Comparison of ENCODE assay signal across 26 cellular contexts in genomic region chr22:49348631-49349030, GRCh38.
"Had no signal": no experiment of that assay in that cellular context is flagged by ENCODE, and none has a peak within 500 bp of the region (broad histone marks: within the 10 kb centered on the region; RNA-seq: fewer than 3 reads in every experiment).

No MANE protein-coding gene starts in this region.

- H3K4me1 Mint-ChIP-seq: activated CD8-positive, alpha-beta memory T cell treated with anti-CD3 and anti-CD28 coated beads, Interleukin-2, amount 10 ng/mL, durations not matched to agents 7 days and 5 days; activated naive CD4-positive, alpha-beta T cell treated with anti-CD3 and anti-CD28 coated beads, Interleukin-2, amount 10 ng/mL, durations not matched to agents 7 days and 5 days; activated naive CD8-positive, alpha-beta T cell treated with anti-CD3 and anti-CD28 coated beads for 36 hours had no signal

- H3K9me3 Mint-ChIP-seq: activated naive CD4-positive, alpha-beta T cell treated with anti-CD3 and anti-CD28 coated beads, Interleukin-2, amount 10 ng/mL, durations not matched to agents 7 days and 5 days; activated naive CD8-positive, alpha-beta T cell treated with anti-CD3 and anti-CD28 coated beads for 36 hours; activated T-cell treated with anti-CD3 and anti-CD28 coated beads, Interleukin-2, amount 50 U/mL, for 4 hours had no signal

- H3K27ac ChIP-seq: brain microvascular endothelial cell, cardiac muscle cell, SK-N-MC had no signal

- H3K4me3 ChIP-seq: cardiac muscle cell, K562, SK-N-MC had no signal

- H3K4me3 Mint-ChIP-seq: activated CD8-positive, alpha-beta memory T cell treated with anti-CD3 and anti-CD28 coated beads, Interleukin-2, amount 10 ng/mL, durations not matched to agents 7 days and 5 days; activated naive CD4-positive, alpha-beta T cell treated with anti-CD3 and anti-CD28 coated beads, Interleukin-2, amount 10 ng/mL, durations not matched to agents 7 days and 5 days; activated naive CD8-positive, alpha-beta T cell treated with anti-CD3 and anti-CD28 coated beads for 36 hours; activated T-cell treated with anti-CD3 and anti-CD28 coated beads, Interleukin-2, amount 50 U/mL, for 4 hours had no signal

- H3K27me3 ChIP-seq: brain microvascular endothelial cell, cardiac muscle cell had no signal

- H3K27ac Mint-ChIP-seq: activated CD8-positive, alpha-beta memory T cell treated with anti-CD3 and anti-CD28 coated beads, Interleukin-2, amount 10 ng/mL, durations not matched to agents 7 days and 5 days; activated naive CD4-positive, alpha-beta T cell treated with anti-CD3 and anti-CD28 coated beads, Interleukin-2, amount 10 ng/mL, durations not matched to agents 7 days and 5 days; activated naive CD8-positive, alpha-beta T cell treated with anti-CD3 and anti-CD28 coated beads for 36 hours had no signal

- H3K27me3 Mint-ChIP-seq: activated CD8-positive, alpha-beta memory T cell treated with anti-CD3 and anti-CD28 coated beads, Interleukin-2, amount 10 ng/mL, durations not matched to agents 7 days and 5 days had no signal

- DNase-seq: activated CD4-positive, alpha-beta T cell treated with anti-CD3 and anti-CD28 coated beads for 48 hours; activated CD4-positive, alpha-beta T cell treated with anti-CD3 and anti-CD28 coated beads, Interleukin-2, amount 50 U/mL, for 48 hours; activated CD4-positive, CD25-positive, alpha-beta regulatory T cell treated with anti-CD3 and anti-CD28 coated beads, Interleukin-2, amount 50 U/mL, for 72 hours; activated CD8-positive, alpha-beta memory T cell treated with anti-CD3 and anti-CD28 coated beads, Interleukin-2, amount 10 ng/mL, durations not matched to agents 7 days and 5 days; activated gamma-delta T cell treated with Interleukin-2 at 50 U/mL for 16 hours; activated naive CD4-positive, alpha-beta T cell treated with anti-CD3 and anti-CD28 coated beads, Interleukin-2, amount 10 ng/mL, durations not matched to agents 7 days and 5 days; activated naive CD8-positive, alpha-beta T cell treated with anti-CD3 and anti-CD28 coated beads for 36 hours; activated T-cell treated with anti-CD3 and anti-CD28 coated beads, Interleukin-2, amount 50 U/mL, for 4 hours; brain microvascular endothelial cell; Karpas-422; MM.1S; NCI-H1105; NCI-H1436; NCI-H1694 treated with DMSO at 0.1 percent for 48 hours; NCI-H2029 treated with DMSO at 0.1 percent for 48 hours; NCI-H510A treated with DMSO at 0.1 percent for 48 hours; NCI-H69; NK-92 treated with Interleukin-12 subunit alpha and Interleukin-12 subunit beta, amount 100 ng/mL, for 24 hours; OCI-M1; RPMI8226; T-helper 1 cell had no signal

- H3K36me3 Mint-ChIP-seq: activated CD8-positive, alpha-beta memory T cell treated with anti-CD3 and anti-CD28 coated beads, Interleukin-2, amount 10 ng/mL, durations not matched to agents 7 days and 5 days; activated naive CD4-positive, alpha-beta T cell treated with anti-CD3 and anti-CD28 coated beads, Interleukin-2, amount 10 ng/mL, durations not matched to agents 7 days and 5 days; activated naive CD8-positive, alpha-beta T cell treated with anti-CD3 and anti-CD28 coated beads for 36 hours had no signal

- H3K36me3 ChIP-seq: brain microvascular endothelial cell, cardiac muscle cell had no signal

- ATAC-seq: activated CD8-positive, alpha-beta memory T cell treated with anti-CD3 and anti-CD28 coated beads, Interleukin-2, amount 10 ng/mL, durations not matched to agents 7 days and 5 days; activated T-cell treated with anti-CD3 and anti-CD28 coated beads, Interleukin-2, amount 50 U/mL, for 4 hours; K562; Panc1; Right ventricle myocardium inferior had no signal
